Comparison of ENCODE assay signal across 10 cellular contexts in the genomic region with DNA sequence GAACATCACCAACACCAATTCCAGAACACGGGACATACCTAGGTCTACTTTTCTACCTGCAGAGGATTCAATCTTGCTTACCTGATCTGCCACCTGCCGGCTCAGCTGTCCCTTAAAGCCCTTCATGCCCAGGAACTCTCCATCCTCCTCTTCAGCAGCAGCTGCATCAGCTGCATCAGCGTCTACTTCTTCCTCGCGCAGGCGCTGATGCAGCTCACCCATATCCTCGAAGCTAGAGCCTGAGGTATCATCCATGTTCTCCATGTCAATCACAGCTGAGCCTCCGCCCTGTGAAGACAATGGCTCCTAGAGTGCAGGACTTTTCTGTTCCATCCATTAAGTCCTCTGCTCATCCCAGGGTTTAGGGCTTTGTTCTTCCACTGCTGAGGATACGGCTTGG. TPM values are rescaled to one million over a fixed set of nuclear protein-coding genes. Genes with fewer than 3 reads are reported as not detected.
DNase-seq lines count a peak whose midpoint lies in the region; ATAC-seq and TF ChIP-seq lines count a peak whose summit lies in the region.
"Had no signal": no experiment of that assay in that cellular context is flagged by ENCODE, and none has a peak within 500 bp of the region (broad histone marks: within the 10 kb centered on the region; RNA-seq: fewer than 3 reads in every experiment).

No MANE protein-coding gene starts in this region.

- H3K9me3 ChIP-seq in Panc1 (ENCODE audit: control insufficient read depth, insufficient read depth, low read depth, low read length) (no peaks in the 10 kb centered on the region), skeletal muscle satellite cell (replicated peaks; ENCODE audit: low read length) (no peaks in the 10 kb centered on the region)

- peaks cover 6 to 28% (median 17%) of the 10 kb centered on the region in 3 donors for H3K36me3 Mint-ChIP-seq in immature natural killer cell

- H3K4me1 Mint-ChIP-seq in immature natural killer cell = peaks cover 12 to 16% of the 10 kb centered on the region in 2 donors

- H3K4me3 Mint-ChIP-seq in immature natural killer cell = no peak overlapping the region
- H3K4me3 Mint-ChIP-seq: activated naive CD8-positive, alpha-beta T cell had no signal

- ATAC-seq in Panc1 = no peak
- ATAC-seq in GM18505 (IDR thresholded peaks at IDR 0.05; ENCODE audit: unreplicated experiment) = no peak
- no peak for ATAC-seq in HG02610 (IDR thresholded peaks at IDR 0.05; ENCODE audit: unreplicated experiment)

- CTCF ChIA-PET in Panc1 (lab: Charles Lee) = no interaction called here

- peak overlapping the region; percentile 86 for H3K27ac ChIP-seq in Panc1 (ENCODE audit: low read length)

- H3K36me3 ChIP-seq in Panc1 (ENCODE audit: control insufficient read depth, insufficient read depth, low read length) = peaks cover 23% of the 10 kb centered on the region
- H3K36me3 ChIP-seq in skeletal muscle satellite cell (ENCODE audit: insufficient read depth, low read length) = peaks cover 62% of the 10 kb centered on the region

- BruUV-seq in Panc1 (replicated peaks; lab: Mats Ljungman, UMichigan) = TSS peak; percentile 89

- POLR2A ChIA-PET in Panc1 (lab: Charles Lee) = no interaction called here

- H3K4me1 ChIP-seq in Panc1 (ENCODE audit: control insufficient read depth, insufficient read depth, low read length) (peaks cover 17% of the 10 kb centered on the region), skeletal muscle satellite cell (ENCODE audit: control insufficient read depth, insufficient read depth, low read length) (peaks cover 20% of the 10 kb centered on the region)

- peak overlapping the region; percentile 96 for H3K9ac ChIP-seq in skeletal muscle satellite cell (ENCODE audit: low read depth, low read length)

- TF ChIP-seq CTCF in GM12864 (IDR thresholded peaks at IDR 0.05; ENCODE audit: low read depth, low read length, missing control alignments) (no peak), Panc1 (IDR thresholded peaks at IDR 0.05) (no peak)

- H3K27me3 ChIP-seq in Panc1 (ENCODE audit: control insufficient read depth, insufficient read depth, low read length) = no peaks in the 10 kb centered on the region
- H3K27me3 ChIP-seq in skeletal muscle satellite cell (ENCODE audit: control insufficient read depth, insufficient read depth, low read length) = no peaks in the 10 kb centered on the region

- no peaks in the 10 kb centered on the region for H3K9me3 Mint-ChIP-seq in immature natural killer cell

- H3K27ac Mint-ChIP-seq in immature natural killer cell = peak overlapping the region in 1 of 6 donors; percentile 60
- H3K27ac Mint-ChIP-seq: activated naive CD8-positive, alpha-beta T cell had no signal

- TF ChIP-seq POLR2A in GM18505 (IDR thresholded peaks at IDR 0.05; ENCODE audit: borderline replicate concordance, extremely low read depth, insufficient read depth, insufficient read length) = no peak

- DNase-seq in GM12864 (ENCODE audit: low read depth) = no peak
- no peak for DNase-seq in Panc1 (ENCODE audit: low read depth, low spot score)
- peak in 24 of 42 donors; percentile 15 to 73 (median 54) for DNase-seq in head of caudate nucleus
- no peak for DNase-seq in immature natural killer cell
- no peak for DNase-seq in 8988T
- DNase-seq: stimulated activated naive CD8-positive, alpha-beta T cell treated with anti-CD3 and anti-CD28 coated beads, Interleukin-15, Interleukin-2, amounts not matched to agents 100 U/mL and 50 U/mL, for 24 hours had no signal

- peak overlapping the region; percentile 83 for H3K4me3 ChIP-seq in GM12864 (ENCODE audit: low read depth, low read length)
- H3K4me3 ChIP-seq in Panc1 (ENCODE audit: low read depth in 2 of 2, low read length in 2 of 2) = peak overlapping the region; percentile 90 to 100
- H3K4me3 ChIP-seq in skeletal muscle satellite cell (ENCODE audit: low read length) = peak overlapping the region; percentile 86

- in situ Hi-C loops in Panc1 (cut with HindIII; ENCODE audit: low pct_unique_long_range_greater_than_20kb, low sequenced_read_pairs) = no loop called here

- H3K4me2 ChIP-seq in skeletal muscle satellite cell (ENCODE audit: low read length) = peak overlapping the region; percentile 99

- intact Hi-C loops in Panc1 (cut with micrococcal nuclease; ENCODE audit: unreplicated experiment) (no loop called here), head of caudate nucleus (cut with DNase I) (no loop called here)

- H3K27me3 Mint-ChIP-seq in immature natural killer cell (ENCODE audit: low read depth in 3 of 3) = peaks cover 2 to 6% (median 5%) of the 10 kb centered on the region in 3 donors
- H3K27me3 Mint-ChIP-seq: activated naive CD8-positive, alpha-beta T cell had no signal

RNA-seq across cellular contexts. Expression of gene YIPF3, which starts 0.9 kb away (rescaled TPM):
- 81.8 TPM for total RNA-seq in Panc1 (2021; ENCODE audit: unreplicated experiment)
- 154 TPM for polyA plus RNA-seq in Panc1 (2012; ENCODE audit: insufficient read length)
- total RNA-seq in skeletal muscle satellite cell (2012; rRNA removed) = 55.5 and 67.2 TPM in 2 replicates
- 10 to 100 TPM; 73.7 to 92.2 (median 76.6) TPM for polyA plus RNA-seq in immature natural killer cell

RNA-seq across cellular contexts. Expression of gene POLR1C, which starts 1.1 kb away (rescaled TPM):
- total RNA-seq in Panc1 (2021; ENCODE audit: unreplicated experiment) = 65.1 TPM
- 33.6 TPM for polyA plus RNA-seq in Panc1 (2012; ENCODE audit: insufficient read length)
- total RNA-seq in skeletal muscle satellite cell (2012; rRNA removed) = 42.8 and 45.1 TPM in 2 replicates
- polyA plus RNA-seq in immature natural killer cell = 10 to 100 TPM in 1 of 3 donors, 1 to 10 TPM in 2; 5.7 to 15.5 (median 7.3) TPM

RNA-seq across cellular contexts. Expression of gene LRRC73, which starts 5.7 kb away (rescaled TPM):
- 2.9 TPM for total RNA-seq in Panc1 (2021; ENCODE audit: unreplicated experiment)
- polyA plus RNA-seq in Panc1 (2012; ENCODE audit: insufficient read length) = 2.8 TPM
- total RNA-seq in skeletal muscle satellite cell (2012; rRNA removed) = under 0.01 and 1.1 TPM in 2 replicates
- polyA plus RNA-seq in immature natural killer cell = not detected

RNA-seq across cellular contexts. Expression of gene TJAP1, which starts 38.4 kb away (rescaled TPM):
- 42.7 TPM for total RNA-seq in Panc1 (2021; ENCODE audit: unreplicated experiment)
- polyA plus RNA-seq in Panc1 (2012; ENCODE audit: insufficient read length) = 37.8 TPM
- total RNA-seq in skeletal muscle satellite cell (2012; rRNA removed) = 10.7 and 13.9 TPM in 2 replicates
- polyA plus RNA-seq in immature natural killer cell = 10 to 100 TPM in 1 of 3 donors, 1 to 10 TPM in 2; 2.6 to 10.9 (median 3.4) TPM

Comparison
In these comparisons a context has a peak if more than half of its experiments do, and no peak if none do; other contexts are left out.
1. DNase-seq: peak in head of caudate nucleus (24 of 42); none in GM12864 (single experiment), Panc1 (single experiment), immature natural killer cell (0 of 3) and 8988T (single experiment).
2. Peak in every context shown above with its lines, with median percentiles within 50 percentile points of each other: H3K4me3 ChIP-seq.